ENCODE assay signal across 24 cellular contexts in genomic region chr10:2660300-2660699, GRCh38.
"Had no signal": no experiment of that assay in that cellular context is flagged by ENCODE, and none has a peak within 500 bp of the region (broad histone marks: within the 10 kb centered on the region; RNA-seq: fewer than 3 reads in every experiment).

No MANE protein-coding gene starts in this region.

- H3K4me3 Mint-ChIP-seq: effector memory CD8-positive, alpha-beta T cell; mesothelial cell of epicardium; naive B cell; natural killer cell treated with Interleukin-12 subunit alpha and Interleukin-12 subunit beta and Interleukin-15 and Interleukin-18, amount 100 ng/mL, for 72 hours; neural crest cell; stimulated activated naive CD8-positive, alpha-beta T cell treated with anti-CD3 and anti-CD28 coated beads, Interleukin-15, amount 100 ng/mL, for 72 hours had no signal

- H3K27ac Mint-ChIP-seq: effector memory CD8-positive, alpha-beta T cell; mesothelial cell of epicardium; naive B cell; natural killer cell treated with Interleukin-12 subunit alpha and Interleukin-12 subunit beta and Interleukin-15 and Interleukin-18, amount 100 ng/mL, for 72 hours; progenitor cell of endocrine pancreas; stimulated activated naive CD8-positive, alpha-beta T cell treated with anti-CD3 and anti-CD28 coated beads, Interleukin-15, amount 100 ng/mL, for 72 hours had no signal

- H3K9me3 ChIP-seq: right lobe of liver, transverse colon, upper lobe of right lung, uterus had no signal

- H3K4me3 ChIP-seq: left lung, mucosa of descending colon, right lobe of liver, suprapubic skin, transverse colon, upper lobe of right lung, uterus had no signal

- H3K36me3 ChIP-seq: left lung, right lobe of liver, suprapubic skin, transverse colon, upper lobe of right lung, uterus had no signal

- H3K4me1 ChIP-seq: left lung, parathyroid adenoma, right lobe of liver, suprapubic skin, transverse colon, upper lobe of right lung, uterus had no signal

- H3K27ac ChIP-seq: left lung, parathyroid adenoma, right lobe of liver, suprapubic skin, transverse colon, upper lobe of right lung, uterus had no signal

- H3K36me3 Mint-ChIP-seq: mesothelial cell of epicardium; naive B cell; natural killer cell treated with Interleukin-12 subunit alpha and Interleukin-12 subunit beta and Interleukin-15 and Interleukin-18, amount 100 ng/mL, for 72 hours had no signal

- H3K9me3 Mint-ChIP-seq: natural killer cell treated with Interleukin-12 subunit alpha and Interleukin-12 subunit beta and Interleukin-15 and Interleukin-18, amount 100 ng/mL, for 72 hours had no signal

- ATAC-seq: effector memory CD8-positive, alpha-beta T cell; left lung; mucosa of descending colon; natural killer cell treated with Interleukin-12 subunit alpha and Interleukin-12 subunit beta and Interleukin-15 and Interleukin-18, amount 100 ng/mL, for 72 hours; right lobe of liver; stimulated activated naive CD8-positive, alpha-beta T cell treated with anti-CD3 and anti-CD28 coated beads, Interleukin-15, amount 100 ng/mL, for 72 hours; upper lobe of right lung had no signal

- H3K4me1 Mint-ChIP-seq: mesothelial cell of epicardium; naive B cell; stimulated activated naive CD8-positive, alpha-beta T cell treated with anti-CD3 and anti-CD28 coated beads, Interleukin-15, amount 100 ng/mL, for 72 hours had no signal

- DNase-seq: cortex of kidney; effector memory CD8-positive, alpha-beta T cell; head of caudate nucleus; kidney; left lung; mesenchymal stem cell; mucosa of descending colon; naive B cell; right lobe of liver; small intestine; stimulated activated CD4-positive, alpha-beta T cell treated with anti-CD3 and anti-CD28 coated beads, Interleukin-15, amount 100 ng/mL, for 24 hours; stimulated activated CD4-positive, alpha-beta T cell treated with anti-CD3 and anti-CD28 coated beads, Interleukin-4, amount 100 ng/mL, for 1 hour; stimulated activated CD8-positive, alpha-beta memory T cell treated with anti-CD3 and anti-CD28 coated beads, Interleukin-4, amount 100 ng/mL, for 48 hours; stimulated activated naive CD4-positive, alpha-beta T cell; stimulated activated naive CD8-positive, alpha-beta T cell treated with anti-CD3 and anti-CD28 coated beads, Interleukin-15, amount 100 ng/mL, for 72 hours; transverse colon; upper lobe of right lung; uterus had no signal

- H3K27me3 ChIP-seq: right lobe of liver, suprapubic skin, transverse colon, upper lobe of right lung, uterus had no signal

- H3K27me3 Mint-ChIP-seq: effector memory CD8-positive, alpha-beta T cell; natural killer cell treated with Interleukin-12 subunit alpha and Interleukin-12 subunit beta and Interleukin-15 and Interleukin-18, amount 100 ng/mL, for 72 hours; stimulated activated naive CD8-positive, alpha-beta T cell treated with anti-CD3 and anti-CD28 coated beads, Interleukin-15, amount 100 ng/mL, for 72 hours had no signal
